In the genomic region with DNA sequence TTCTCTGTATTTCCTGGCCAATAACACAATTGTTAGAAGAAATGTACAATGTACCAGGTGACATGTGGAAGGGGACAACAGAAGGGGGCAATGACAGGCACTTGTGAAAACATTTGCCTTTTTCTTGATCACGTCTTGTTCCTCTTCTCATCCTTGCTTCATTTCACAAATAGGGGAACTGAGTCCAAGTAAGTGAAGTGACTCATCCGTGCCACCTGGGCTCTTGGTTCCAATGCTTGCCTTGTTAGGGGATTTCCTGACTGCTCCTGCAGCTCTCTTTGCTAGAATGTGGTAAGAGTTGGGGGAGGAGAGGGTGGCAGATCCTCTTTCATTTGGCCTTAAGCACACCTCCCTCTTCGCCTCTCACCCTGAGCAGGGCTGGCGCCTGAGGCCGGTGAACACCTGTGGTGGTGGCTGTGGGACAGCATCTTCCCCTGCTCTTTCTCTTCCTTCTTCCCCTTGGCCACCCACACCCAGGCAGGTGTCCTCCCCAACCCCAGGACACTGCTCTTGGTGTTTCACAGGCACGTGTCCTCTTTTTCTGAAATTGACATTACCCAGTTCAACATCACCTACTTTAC, we compare ENCODE assay signal across 1 cellular context.
TF ChIP-seq lines count a peak whose summit lies in the region.

No MANE protein-coding gene starts in this region.

TF ChIP-seq in GM12878, 131 proteins besides CTCF, POLR2A, EP300 and RAD21 (continued from another document):
- TF ChIP-seq, protein P1, sequence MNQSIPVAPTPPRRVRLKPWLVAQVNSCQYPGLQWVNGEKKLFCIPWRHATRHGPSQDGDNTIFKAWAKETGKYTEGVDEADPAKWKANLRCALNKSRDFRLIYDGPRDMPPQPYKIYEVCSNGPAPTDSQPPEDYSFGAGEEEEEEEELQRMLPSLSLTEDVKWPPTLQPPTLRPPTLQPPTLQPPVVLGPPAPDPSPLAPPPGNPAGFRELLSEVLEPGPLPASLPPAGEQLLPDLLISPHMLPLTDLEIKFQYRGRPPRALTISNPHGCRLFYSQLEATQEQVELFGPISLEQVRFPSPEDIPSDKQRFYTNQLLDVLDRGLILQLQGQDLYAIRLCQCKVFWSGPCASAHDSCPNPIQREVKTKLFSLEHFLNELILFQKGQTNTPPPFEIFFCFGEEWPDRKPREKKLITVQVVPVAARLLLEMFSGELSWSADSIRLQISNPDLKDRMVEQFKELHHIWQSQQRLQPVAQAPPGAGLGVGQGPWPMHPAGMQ (IDR thresholded peaks at IDR 0.05; ENCODE audit: borderline replicate concordance) = no peak
- TF ChIP-seq, protein P2, sequence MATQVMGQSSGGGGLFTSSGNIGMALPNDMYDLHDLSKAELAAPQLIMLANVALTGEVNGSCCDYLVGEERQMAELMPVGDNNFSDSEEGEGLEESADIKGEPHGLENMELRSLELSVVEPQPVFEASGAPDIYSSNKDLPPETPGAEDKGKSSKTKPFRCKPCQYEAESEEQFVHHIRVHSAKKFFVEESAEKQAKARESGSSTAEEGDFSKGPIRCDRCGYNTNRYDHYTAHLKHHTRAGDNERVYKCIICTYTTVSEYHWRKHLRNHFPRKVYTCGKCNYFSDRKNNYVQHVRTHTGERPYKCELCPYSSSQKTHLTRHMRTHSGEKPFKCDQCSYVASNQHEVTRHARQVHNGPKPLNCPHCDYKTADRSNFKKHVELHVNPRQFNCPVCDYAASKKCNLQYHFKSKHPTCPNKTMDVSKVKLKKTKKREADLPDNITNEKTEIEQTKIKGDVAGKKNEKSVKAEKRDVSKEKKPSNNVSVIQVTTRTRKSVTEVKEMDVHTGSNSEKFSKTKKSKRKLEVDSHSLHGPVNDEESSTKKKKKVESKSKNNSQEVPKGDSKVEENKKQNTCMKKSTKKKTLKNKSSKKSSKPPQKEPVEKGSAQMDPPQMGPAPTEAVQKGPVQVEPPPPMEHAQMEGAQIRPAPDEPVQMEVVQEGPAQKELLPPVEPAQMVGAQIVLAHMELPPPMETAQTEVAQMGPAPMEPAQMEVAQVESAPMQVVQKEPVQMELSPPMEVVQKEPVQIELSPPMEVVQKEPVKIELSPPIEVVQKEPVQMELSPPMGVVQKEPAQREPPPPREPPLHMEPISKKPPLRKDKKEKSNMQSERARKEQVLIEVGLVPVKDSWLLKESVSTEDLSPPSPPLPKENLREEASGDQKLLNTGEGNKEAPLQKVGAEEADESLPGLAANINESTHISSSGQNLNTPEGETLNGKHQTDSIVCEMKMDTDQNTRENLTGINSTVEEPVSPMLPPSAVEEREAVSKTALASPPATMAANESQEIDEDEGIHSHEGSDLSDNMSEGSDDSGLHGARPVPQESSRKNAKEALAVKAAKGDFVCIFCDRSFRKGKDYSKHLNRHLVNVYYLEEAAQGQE (IDR thresholded peaks at IDR 0.05; ENCODE audit: low read depth, low read length) = peak; percentile 26; the same call in 1 of the 2 replicates
- TF ChIP-seq SUZ12 (IDR thresholded peaks at IDR 0.05; ENCODE audit: unreplicated experiment) = no peak
- TF ChIP-seq CBFB (IDR thresholded peaks at IDR 0.05; ENCODE audit: low read depth) = peak; percentile 94
- TF ChIP-seq, protein P3, sequence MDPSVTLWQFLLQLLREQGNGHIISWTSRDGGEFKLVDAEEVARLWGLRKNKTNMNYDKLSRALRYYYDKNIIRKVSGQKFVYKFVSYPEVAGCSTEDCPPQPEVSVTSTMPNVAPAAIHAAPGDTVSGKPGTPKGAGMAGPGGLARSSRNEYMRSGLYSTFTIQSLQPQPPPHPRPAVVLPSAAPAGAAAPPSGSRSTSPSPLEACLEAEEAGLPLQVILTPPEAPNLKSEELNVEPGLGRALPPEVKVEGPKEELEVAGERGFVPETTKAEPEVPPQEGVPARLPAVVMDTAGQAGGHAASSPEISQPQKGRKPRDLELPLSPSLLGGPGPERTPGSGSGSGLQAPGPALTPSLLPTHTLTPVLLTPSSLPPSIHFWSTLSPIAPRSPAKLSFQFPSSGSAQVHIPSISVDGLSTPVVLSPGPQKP (IDR thresholded peaks at IDR 0.05; ENCODE audit: low read depth, low read length) = 0 out of 2 replicates have a peak, but pooled peaks have one; percentile 19
- TF ChIP-seq FOXM1 (IDR thresholded peaks at IDR 0.05; ENCODE audit: low read depth, low read length) = peak; percentile 99
- TF ChIP-seq, protein P4, sequence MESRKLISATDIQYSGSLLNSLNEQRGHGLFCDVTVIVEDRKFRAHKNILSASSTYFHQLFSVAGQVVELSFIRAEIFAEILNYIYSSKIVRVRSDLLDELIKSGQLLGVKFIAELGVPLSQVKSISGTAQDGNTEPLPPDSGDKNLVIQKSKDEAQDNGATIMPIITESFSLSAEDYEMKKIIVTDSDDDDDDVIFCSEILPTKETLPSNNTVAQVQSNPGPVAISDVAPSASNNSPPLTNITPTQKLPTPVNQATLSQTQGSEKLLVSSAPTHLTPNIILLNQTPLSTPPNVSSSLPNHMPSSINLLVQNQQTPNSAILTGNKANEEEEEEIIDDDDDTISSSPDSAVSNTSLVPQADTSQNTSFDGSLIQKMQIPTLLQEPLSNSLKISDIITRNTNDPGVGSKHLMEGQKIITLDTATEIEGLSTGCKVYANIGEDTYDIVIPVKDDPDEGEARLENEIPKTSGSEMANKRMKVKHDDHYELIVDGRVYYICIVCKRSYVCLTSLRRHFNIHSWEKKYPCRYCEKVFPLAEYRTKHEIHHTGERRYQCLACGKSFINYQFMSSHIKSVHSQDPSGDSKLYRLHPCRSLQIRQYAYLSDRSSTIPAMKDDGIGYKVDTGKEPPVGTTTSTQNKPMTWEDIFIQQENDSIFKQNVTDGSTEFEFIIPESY (IDR thresholded peaks at IDR 0.05) = no peak
- TF ChIP-seq GATAD2B (conservative IDR thresholded peaks at IDR 0.05; ENCODE audit: low read depth) = peak; percentile 88; the same call in 1 of the 2 replicates
- peak; percentile 56; the same call in 1 of the 2 replicates for TF ChIP-seq GABPA (IDR thresholded peaks at IDR 0.05; ENCODE audit: low read depth)
- TF ChIP-seq YBX1 (IDR thresholded peaks at IDR 0.05) = no peak
- peak; percentile 89 for TF ChIP-seq JUNB (IDR thresholded peaks at IDR 0.05)
- peak; percentile 83; the same call in 1 of the 2 replicates for TF ChIP-seq STAT3 (IDR thresholded peaks at IDR 0.05; ENCODE audit: low read depth, low read length)
- no peak for TF ChIP-seq NR2C1 (IDR thresholded peaks at IDR 0.05)
- no peak for TF ChIP-seq NRF1 (conservative IDR thresholded peaks at IDR 0.05; ENCODE audit: low read depth, low read length)
- peak; percentile 92 for TF ChIP-seq ATF7 (IDR thresholded peaks at IDR 0.05; ENCODE audit: low read depth)
- TF ChIP-seq, protein P5, sequence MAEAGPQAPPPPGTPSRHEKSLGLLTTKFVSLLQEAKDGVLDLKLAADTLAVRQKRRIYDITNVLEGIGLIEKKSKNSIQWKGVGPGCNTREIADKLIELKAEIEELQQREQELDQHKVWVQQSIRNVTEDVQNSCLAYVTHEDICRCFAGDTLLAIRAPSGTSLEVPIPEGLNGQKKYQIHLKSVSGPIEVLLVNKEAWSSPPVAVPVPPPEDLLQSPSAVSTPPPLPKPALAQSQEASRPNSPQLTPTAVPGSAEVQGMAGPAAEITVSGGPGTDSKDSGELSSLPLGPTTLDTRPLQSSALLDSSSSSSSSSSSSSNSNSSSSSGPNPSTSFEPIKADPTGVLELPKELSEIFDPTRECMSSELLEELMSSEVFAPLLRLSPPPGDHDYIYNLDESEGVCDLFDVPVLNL (IDR thresholded peaks at IDR 0.05; ENCODE audit: low read depth, low read length) = no peak
- TF ChIP-seq CBX5 (IDR thresholded peaks at IDR 0.05; ENCODE audit: low read depth) = peak; percentile 95; the same call in 1 of the 2 replicates
- TF ChIP-seq SMAD1 (IDR thresholded peaks at IDR 0.05; ENCODE audit: low read depth, partially characterized antibody) = no peak
- no peak for TF ChIP-seq YY1 (IDR thresholded peaks at IDR 0.05; ENCODE audit: low read depth, low read length)
